Comparison of ENCODE assay signal across 9 cellular contexts in the genomic region with DNA sequence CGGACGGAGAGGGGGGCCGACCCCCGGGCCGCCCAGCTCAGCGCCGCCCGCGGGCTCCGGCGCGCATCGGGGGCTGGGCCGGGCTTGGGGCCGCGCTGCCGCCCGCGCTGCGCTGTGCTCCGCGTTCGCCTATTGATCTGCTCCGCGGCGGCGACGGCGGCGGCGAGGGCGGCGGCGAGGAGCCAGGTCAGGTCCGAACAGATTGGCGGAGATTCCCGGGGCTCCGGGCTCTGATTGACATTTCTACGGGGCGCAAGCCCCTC. TPM values are rescaled to one million over a fixed set of nuclear protein-coding genes. Genes with fewer than 3 reads are reported as not detected.
DNase-seq lines count a peak whose midpoint lies in the region; ATAC-seq and TF ChIP-seq lines count a peak whose summit lies in the region.
"Had no signal": no experiment of that assay in that cellular context is flagged by ENCODE, and none has a peak within 500 bp of the region (broad histone marks: within the 10 kb centered on the region; RNA-seq: fewer than 3 reads in every experiment).

No MANE protein-coding gene starts in this region.

- POLR2A ChIA-PET in GM10248 (lab: Yijun Ruan, JAX) = no interaction called here
- POLR2A ChIA-PET in T-cell (lab: Charles Lee) = no interaction called here

- no peaks in the 10 kb centered on the region for H3K36me3 Mint-ChIP-seq in T-cell

- ATAC-seq in esophagus mucosa (no peak), HG02870 (IDR thresholded peaks at IDR 0.05; ENCODE audit: unreplicated experiment) (no peak), T-cell (replicated peaks in 1 of 4) (no peak)

- H3K4me1 Mint-ChIP-seq in T-cell = peaks cover 33 to 44% (median 36%) of the 10 kb centered on the region in 3 donors

- peaks cover 42 to 76% of the 10 kb centered on the region in 2 donors for H3K27me3 Mint-ChIP-seq in T-cell

- CTCF ChIA-PET in GM10248 (lab: Yijun Ruan, JAX) = no interaction called here
- CTCF ChIA-PET in T-cell (lab: Charles Lee) = no interaction called here

- H3K27ac ChIP-seq in SJSA1 = peak overlapping the region; percentile 62

- peak overlapping the region in 1 of 3 donors; percentile 80 for H3K4me3 Mint-ChIP-seq in T-cell

- no peaks in the 10 kb centered on the region for H3K9me3 Mint-ChIP-seq in T-cell

- H3K27ac Mint-ChIP-seq in T-cell = no peak overlapping the region

- H3K4me3 ChIP-seq in SJSA1 = peak overlapping the region; percentile 93
- H3K4me3 ChIP-seq in fibroblast of the aortic adventitia (ENCODE audit: low read depth, low read length) = peak overlapping the region; percentile 76
- H3K4me3 ChIP-seq in skeletal muscle cell (ENCODE audit: low read depth, low read length) = peak overlapping the region; percentile 73

- H3K4me1 ChIP-seq in SJSA1 (replicated peaks) = peaks cover 16% of the 10 kb centered on the region

- TF ChIP-seq CTCF in GM10248 (IDR thresholded peaks at IDR 0.05; ENCODE audit: control extremely low read depth, extremely low read depth, low read depth, missing control alignments) = no peak
- no peak for TF ChIP-seq CTCF in fibroblast of the aortic adventitia (IDR thresholded peaks at IDR 0.05; ENCODE audit: insufficient read depth, low read length)

- peaks cover 5% of the 10 kb centered on the region for H3K9me3 ChIP-seq in SJSA1 (replicated peaks)

- no peaks in the 10 kb centered on the region for H3K27me3 ChIP-seq in SJSA1 (replicated peaks)

- peak; percentile 20 for DNase-seq in GM10248 (ENCODE audit: extremely low spot score)
- no peak for DNase-seq in SJSA1 (ENCODE audit: low read depth in 1 of 2, low spot score in 2 of 2)
- DNase-seq in fibroblast of the aortic adventitia (ENCODE audit: low read depth) = no peak
- DNase-seq in skeletal muscle cell (ENCODE audit: low read depth) = no peak
- no peak for DNase-seq in NCI-H69 (lab: John Stamatoyannopoulos, UW)
- DNase-seq in T-cell = no peak
- DNase-seq: NCI-H2107 had no signal

- H3K36me3 ChIP-seq in SJSA1 = peaks cover 35% of the 10 kb centered on the region

RNA-seq across cellular contexts. Expression of gene IRX3, which starts 0.6 kb away (rescaled TPM):
- total RNA-seq in SJSA1 (2014; rRNA removed; shearing (Covaris generic)) = 8.1 and 8.2 TPM in 2 replicates
- 0.09 and 1.8 TPM in 2 replicates for total RNA-seq in fibroblast of the aortic adventitia (ENCODE audit: low replicate concordance)
- 38.9 TPM for total RNA-seq in esophagus mucosa
- under 1 TPM in 2 of 5 donors, not detected in 3; 0.19 to 0.35 TPM for total RNA-seq in T-cell
